In genomic region chr1:96710708-96711477, GRCh38 we compare ENCODE assay signal across 18 cellular contexts. TPM values are rescaled to one million over a fixed set of nuclear protein-coding genes. Genes with fewer than 3 reads are reported as not detected.
A peak's percentile ranks its signal among the peaks of the same experiment; 100 is the strongest.
DNase-seq lines count a peak whose midpoint lies in the region; ATAC-seq and TF ChIP-seq lines count a peak whose summit lies in the region.
"Had no signal": no experiment of that assay in that cellular context is flagged by ENCODE, and none has a peak within 500 bp of the region (broad histone marks: within the 10 kb centered on the region; RNA-seq: fewer than 3 reads in every experiment).

No MANE protein-coding gene starts in this region.

- DNase-seq in ACHN, result peak; percentile 32
- peak; percentile 42 for DNase-seq in HT1080 (ENCODE audit: low read depth)
- DNase-seq in amniotic stem cell (lab: John Stamatoyannopoulos, UW), result peak; percentile 3
- peak; percentile 60 to 73 for DNase-seq in foreskin fibroblast
- no peak for DNase-seq in NCI-H748 (lab: John Stamatoyannopoulos, UW; ENCODE audit: unreplicated experiment)
- DNase-seq in KBM-7, result no peak
- no peak for DNase-seq in omental fat pad (ENCODE audit: low spot score)
- DNase-seq: activated CD4-positive, alpha-beta T cell treated with anti-CD3 and anti-CD28 coated beads, Interleukin-2, amount 50 U/mL, for 4 hours; activated naive CD8-positive, alpha-beta T cell treated with anti-CD3 and anti-CD28 coated beads, Interleukin-2, amount 10 ng/mL, durations not matched to agents 7 days and 5 days; GDM1; glutamatergic neuron; H9; natural killer cell; NCI-H2081; NCI-H524 treated with DMSO at 0.1 percent for 48 hours; psoas muscle; upper lobe of right lung had no signal

- TF ChIP-seq CTCF in foreskin fibroblast (IDR thresholded peaks at IDR 0.05; ENCODE audit: low read depth, low read length) (no peak), omental fat pad (IDR thresholded peaks at IDR 0.05) (no peak)

- H3K4me3 ChIP-seq in foreskin fibroblast (ENCODE audit: low read depth in 1 of 2, low read length in 2 of 2), result no peak overlapping the region
- H3K4me3 ChIP-seq: psoas muscle, upper lobe of right lung had no signal

- in situ Hi-C loops in ACHN (cut with HindIII; ENCODE audit: low pct_ligation_motif_present, low pct_unique_long_range_greater_than_20kb, low sequenced_read_pairs) (no loop called here), KBM-7 (cut with MboI; ENCODE audit: low pct_unique_long_range_greater_than_20kb, low sequenced_read_pairs) (no loop called here)

- ATAC-seq in HG03439 (IDR thresholded peaks at IDR 0.05; ENCODE audit: unreplicated experiment) (no peak), omental fat pad (ENCODE audit: low FRiP score) (no peak)
- ATAC-seq: natural killer cell, psoas muscle, upper lobe of right lung had no signal

RNA-seq across cellular contexts. Expression of gene PTBP2, which starts 10.7 kb away (rescaled TPM):
- total RNA-seq in HT1080 (2014; rRNA removed; shearing (Covaris generic)), result 11.3 and 14.3 TPM in 2 replicates
- 11.8 TPM in 2 replicates for polyA plus RNA-seq in HT1080 (2015; cell fraction: cytosol; rRNA removed)
- 67.3 and 93.7 TPM in 2 replicates for polyA plus RNA-seq in HT1080 (2015; cell fraction: nucleus; rRNA removed)
- total RNA-seq in omental fat pad, result 100 to 1,000 TPM in 1 of 4 donors, 10 to 100 TPM in 3; 23.3 to 102 (median 38.9) TPM

Comparison
In these comparisons a context has a peak if more than half of its experiments do, and no peak if none do; other contexts are left out.
1. DNase-seq: peak in ACHN (single experiment), HT1080 (single experiment), amniotic stem cell (single experiment) and foreskin fibroblast (2 of 2); none in NCI-H748 (single experiment), KBM-7 (single experiment) and omental fat pad (single experiment).